In genomic region chr1:31155216-31155806, GRCh38 we compare ENCODE assay signal across 8 cellular contexts.
A peak's percentile ranks its signal among the peaks of the same experiment; 100 is the strongest.
DNase-seq lines count a peak whose midpoint lies in the region; ATAC-seq, FAIRE-seq and TF ChIP-seq lines count a peak whose summit lies in the region.

No MANE protein-coding gene starts in this region.

- peak overlapping the region in 1 of 2 donors; percentile 84 for H3K27ac Mint-ChIP-seq in activated naive CD4-positive, alpha-beta T cell treated with anti-CD3 and anti-CD28 coated beads, Interleukin-2, amount 50 U/mL, for 72 hours

- FAIRE-seq in GM19239 (lab: Jason Lieb, UNC): peak; percentile 31

- peak; percentile 9 for TF ChIP-seq POLR2A in prostate gland (IDR thresholded peaks at IDR 0.05)
- no peak for TF ChIP-seq POLR2A in vagina (IDR thresholded peaks at IDR 0.05)

- H3K4me1 ChIP-seq in BE2C (no peaks in the 10 kb centered on the region), heart right ventricle (peaks cover 0 to 15% (median 5%) of the 10 kb centered on the region in 9 donors), prostate gland (replicated peaks) (no peaks in the 10 kb centered on the region), vagina (peaks cover 5% of the 10 kb centered on the region)

- no peaks in the 10 kb centered on the region for H3K9me3 ChIP-seq in BE2C
- no peaks in the 10 kb centered on the region for H3K9me3 ChIP-seq in SK-N-MC (ENCODE audit: low read depth, low read length)
- peaks cover 0 to 10% (median 0%) of the 10 kb centered on the region in 11 donors for H3K9me3 ChIP-seq in heart right ventricle
- no peaks in the 10 kb centered on the region for H3K9me3 ChIP-seq in prostate gland
- no peaks in the 10 kb centered on the region for H3K9me3 ChIP-seq in vagina

- TF ChIP-seq CTCF in BE2C (IDR thresholded peaks at IDR 0.05; ENCODE audit: low read depth, low read length) (0 out of 2 replicates have a peak, but pooled peaks have one; percentile 2), heart right ventricle (IDR thresholded peaks at IDR 0.05) (peak in 6 of 9 donors; percentile 24 to 55 (median 46)), prostate gland (IDR thresholded peaks at IDR 0.05) (peak in 3 of 4 experiments; percentile 27 to 51 (median 47)), vagina (IDR thresholded peaks at IDR 0.05) (peak in 1 of 3 experiments; percentile 32)

- peak; percentile 63 for DNase-seq in BE2C
- peak; percentile 49 for DNase-seq in GM19239 (ENCODE audit: insufficient read length, low spot score)
- DNase-seq in HuH-7 (ENCODE audit: low spot score): peak; percentile 70
- DNase-seq in SK-N-MC (ENCODE audit: low read depth, low spot score): no peak
- peak in 1 of 2 donors; percentile 74 for DNase-seq in activated naive CD4-positive, alpha-beta T cell treated with anti-CD3 and anti-CD28 coated beads, Interleukin-2, amount 50 U/mL, for 72 hours (ENCODE audit: low spot score in 2 of 2)
- DNase-seq in heart right ventricle: peak; percentile 38 to 69
- peak; percentile 43 for DNase-seq in prostate gland (ENCODE audit: low spot score)
- no peak for DNase-seq in vagina (ENCODE audit: extremely low spot score in 2 of 2)

- H3K4me3 ChIP-seq in BE2C (ENCODE audit: low read depth, low read length): peak overlapping the region; percentile 56
- H3K4me3 ChIP-seq in SK-N-MC: peak overlapping the region; percentile 86
- H3K4me3 ChIP-seq in heart right ventricle: peak overlapping the region; percentile 38 to 83 (median 72)
- H3K4me3 ChIP-seq in prostate gland: peak overlapping the region; percentile 71 to 81
- H3K4me3 ChIP-seq in vagina: peak overlapping the region; percentile 69 to 74

- H3K27ac ChIP-seq in SK-N-MC (peak overlapping the region; percentile 76), heart right ventricle (peak overlapping the region; percentile 22 to 85 (median 75)), prostate gland (peak overlapping the region; percentile 82 to 93), vagina (peak overlapping the region; percentile 89)

- H3K27me3 ChIP-seq in BE2C (no peaks in the 10 kb centered on the region), heart right ventricle (no peaks in the 10 kb centered on the region), prostate gland (replicated peaks; ENCODE audit: insufficient read depth) (no peaks in the 10 kb centered on the region), vagina (no peaks in the 10 kb centered on the region)

- 1% methylated on average over 32 to 46 of the region's 46 CpGs for WGBS in heart right ventricle, 2 donors
- under 1% methylated on average over 40 of the region's 46 CpGs for WGBS in prostate gland

- H3K36me3 ChIP-seq in BE2C (no peaks in the 10 kb centered on the region), SK-N-MC (ENCODE audit: insufficient read depth, low read length) (no peaks in the 10 kb centered on the region), heart right ventricle (no peaks in the 10 kb centered on the region), prostate gland (no peaks in the 10 kb centered on the region), vagina (no peaks in the 10 kb centered on the region)

- peak overlapping the region; percentile 92 for H3K9ac ChIP-seq in SK-N-MC (ENCODE audit: insufficient read length)

- no peaks in the 10 kb centered on the region for H3K36me3 Mint-ChIP-seq in activated naive CD4-positive, alpha-beta T cell treated with anti-CD3 and anti-CD28 coated beads, Interleukin-2, amount 50 U/mL, for 72 hours

- no peaks in the 10 kb centered on the region for H3K9me3 Mint-ChIP-seq in activated naive CD4-positive, alpha-beta T cell treated with anti-CD3 and anti-CD28 coated beads, Interleukin-2, amount 50 U/mL, for 72 hours

- intact Hi-C loops in heart right ventricle (cut with DNase I) (loop anchor here in 2 of 10 donors (10.0 kb wide), 2 partner anchors 191 to 431 kb away; partner anchors contain the start of gene MATN1 (in 1 of the 2)), prostate gland (cut with DNase I) (loop anchor here (5.0 kb wide), 1 partner anchor 93 kb away; no protein-coding TSS in a partner anchor), vagina (cut with DNase I) (no loop called here)

- peak; percentile 84 to 89 for ATAC-seq in activated naive CD4-positive, alpha-beta T cell treated with anti-CD3 and anti-CD28 coated beads, Interleukin-2, amount 50 U/mL, for 72 hours
- ATAC-seq in heart right ventricle: peak; percentile 88 to 95 (median 92)

Comparison
In these comparisons a context has a peak if more than half of its experiments do, and no peak if none do; other contexts are left out.
1. DNase-seq: peak in BE2C (single experiment), GM19239 (single experiment), HuH-7 (single experiment), heart right ventricle (2 of 2) and prostate gland (single experiment); none in SK-N-MC (single experiment) and vagina (0 of 2).
2. Peak in every context shown above with its lines, with median percentiles within 50 percentile points of each other: H3K4me3 ChIP-seq and H3K27ac ChIP-seq.